Comparison of ENCODE assay signal across 15 cellular contexts in genomic region chr16:84996365-84996764, GRCh38. TPM values are rescaled to one million over a fixed set of nuclear protein-coding genes. Genes with fewer than 3 reads are reported as not detected.
DNase-seq lines count a peak whose midpoint lies in the region; ATAC-seq, FAIRE-seq and TF ChIP-seq lines count a peak whose summit lies in the region.
"Had no signal": no experiment of that assay in that cellular context is flagged by ENCODE, and none has a peak within 500 bp of the region (broad histone marks: within the 10 kb centered on the region; RNA-seq: fewer than 3 reads in every experiment).

No MANE protein-coding gene starts in this region.

- H3K36me3 Mint-ChIP-seq in astrocyte (ENCODE audit: low read depth, unreplicated experiment), result peaks cover 19% of the 10 kb centered on the region

- no peak for TF ChIP-seq EP300 in HepG2 (IDR thresholded peaks at IDR 0.05; ENCODE audit: low read depth in 2 of 2, low read length in 2 of 2)
- TF ChIP-seq EP300 in HepG2 (CRISPR knock-in tag; IDR thresholded peaks at IDR 0.05; ENCODE audit: borderline replicate concordance), result no peak

- H3K9ac ChIP-seq in astrocyte (ENCODE audit: low read length), result no peak overlapping the region
- H3K9ac ChIP-seq in HepG2 (ENCODE audit: insufficient read depth, low read depth, low read length), result no peak overlapping the region

- no peaks in the 10 kb centered on the region for H3K9me3 Mint-ChIP-seq in astrocyte (ENCODE audit: unreplicated experiment)
- H3K9me3 Mint-ChIP-seq: CD8-positive, alpha-beta memory T cell had no signal

- FAIRE-seq in astrocyte (lab: Jason Lieb, UNC) (no peak), HepG2 (lab: Jason Lieb, UNC) (no peak)
- FAIRE-seq: G401.6 had no signal

- H3K4me2 ChIP-seq in astrocyte (ENCODE audit: low read length) (no peak overlapping the region), HepG2 (ENCODE audit: low read depth, low read length) (no peak overlapping the region)

- H3K4me3 ChIP-seq in astrocyte (ENCODE audit: insufficient read depth, low read depth, low read length) (no peak overlapping the region), HepG2 (replicated peaks in 1 of 3; ENCODE audit: insufficient read depth in 1 of 3, low read depth in 2 of 3, low read length in 3 of 3) (no peak overlapping the region), thoracic aorta (no peak overlapping the region)
- H3K4me3 ChIP-seq: spleen had no signal

- no peaks in the 10 kb centered on the region for H3K27me3 Mint-ChIP-seq in astrocyte (ENCODE audit: low read depth, unreplicated experiment)

- POLR2A ChIA-PET in HepG2 (lab: Yijun Ruan, JAX), result interaction anchor here (3.2 to 4.0 kb wide), 2 partner anchors 15 to 19 kb away, joined by 29 to 64 read pairs; partner anchors contain the start of gene ZDHHC7

- H3K27ac ChIP-seq in astrocyte (ENCODE audit: low read depth, low read length), result no peak overlapping the region
- peak overlapping the region; percentile 15 for H3K27ac ChIP-seq in HepG2 (ENCODE audit: extremely low read length, insufficient read depth, low read length)
- peak overlapping the region; percentile 58 to 97 for H3K27ac ChIP-seq in thoracic aorta

- DNase-seq in D341Med (ENCODE audit: low spot score) (peak; percentile 58), astrocyte (ENCODE audit: low read depth) (no peak), HepG2 (ENCODE audit: low spot score) (no peak), thoracic aorta (ENCODE audit: low spot score) (no peak), NCI-H1694 (lab: John Stamatoyannopoulos, UW) (no peak), hippocampal formation (lab: John Stamatoyannopoulos, UW) (no peak), DMS53 (lab: John Stamatoyannopoulos, UW) (no peak)
- DNase-seq: amygdala, mesendoderm, NCI-H187, NCI-H526 treated with DMSO at 0.1 percent for 48 hours, RPMI8226 had no signal

- H2AFZ ChIP-seq in astrocyte (ENCODE audit: low read depth, low read length) (no peak overlapping the region), HepG2 (ENCODE audit: low read length) (no peak overlapping the region)

- H4K20me1 ChIP-seq in astrocyte (ENCODE audit: insufficient read depth, low read length), result peaks cover 13% of the 10 kb centered on the region
- no peaks in the 10 kb centered on the region; the same call in 1 of the 2 replicates for H4K20me1 ChIP-seq in HepG2 (ENCODE audit: insufficient read depth, low read length)

- TF ChIP-seq POLR2A in HepG2 (IDR thresholded peaks at IDR 0.05; ENCODE audit: insufficient read depth in 1 of 2, low read depth in 2 of 2, low read length in 2 of 2), result no peak

- H3K4me1 ChIP-seq in astrocyte (ENCODE audit: insufficient read depth, low read length) (peaks cover 35% of the 10 kb centered on the region), HepG2 (ENCODE audit: insufficient read depth, low read length) (peaks cover 82% of the 10 kb centered on the region), thoracic aorta (ENCODE audit: control insufficient read depth in 1 of 2, low read depth in 2 of 2) (peaks cover 73 to 75% of the 10 kb centered on the region in 2 donors)

- H3K4me3 Mint-ChIP-seq in astrocyte (ENCODE audit: unreplicated experiment), result no peak overlapping the region

- in situ Hi-C loops in HepG2 (cut with HindIII; ENCODE audit: extremely low pct_ligation_motif_present, low pct_unique_long_range_greater_than_20kb), result no loop called here

- peak overlapping the region; percentile 47 for H3K27ac Mint-ChIP-seq in astrocyte (ENCODE audit: unreplicated experiment)

- TF ChIP-seq RAD21 in HepG2 (CRISPR knock-in tag; IDR thresholded peaks at IDR 0.05), result no peak

- peaks cover 17% of the 10 kb centered on the region for H3K36me3 ChIP-seq in astrocyte (ENCODE audit: insufficient read depth, low read length)
- H3K36me3 ChIP-seq in HepG2 (replicated peaks in 1 of 2; ENCODE audit: control insufficient read depth in 1 of 2, insufficient read depth in 2 of 2, low read length in 2 of 2), result peaks cover 10 to 39% of the 10 kb centered on the region in 2 experiments
- peaks cover 3% of the 10 kb centered on the region for H3K36me3 ChIP-seq in thoracic aorta

- CTCF ChIA-PET in HepG2 (lab: Yijun Ruan, JAX; ENCODE audit: low intra/inter-chr PET ratio, low total read pairs), result no interaction called here

- ATAC-seq in HepG2, result no peak
- no peak for ATAC-seq in thoracic aorta (ENCODE audit: insufficient number of reproducible peaks, low FRiP score, low read depth)

- WGBS in HepG2 (ENCODE audit: low lambda C conversion rate), result 94% methylated on average over 11 of the region's 11 CpGs

- peaks cover 34% of the 10 kb centered on the region for H3K4me1 Mint-ChIP-seq in astrocyte (ENCODE audit: low read depth, unreplicated experiment)

- BruUV-seq in HepG2 (replicated peaks; lab: Mats Ljungman, UMichigan), result no TSS peak

- H3K9me3 ChIP-seq in astrocyte (ENCODE audit: insufficient read depth, low read depth, low read length) (no peaks in the 10 kb centered on the region), HepG2 (ENCODE audit: low read length) (no peaks in the 10 kb centered on the region), thoracic aorta (no peaks in the 10 kb centered on the region)
- H3K9me3 ChIP-seq: spleen had no signal

- intact Hi-C loops in HepG2 (cut with micrococcal nuclease; ENCODE audit: unreplicated experiment), result no loop called here

- peaks cover 80% of the 10 kb centered on the region for H3K79me2 ChIP-seq in astrocyte (ENCODE audit: insufficient read depth, low read length)
- peaks cover 66% of the 10 kb centered on the region for H3K79me2 ChIP-seq in HepG2 (ENCODE audit: insufficient read depth, low read length)

- H3K27me3 ChIP-seq in astrocyte (ENCODE audit: insufficient read depth, low read length), result no peaks in the 10 kb centered on the region
- no peaks in the 10 kb centered on the region for H3K27me3 ChIP-seq in HepG2 (ENCODE audit: control insufficient read depth in 1 of 2, insufficient read depth in 2 of 2, low read length in 2 of 2)
- H3K27me3 ChIP-seq in thoracic aorta (replicated peaks; ENCODE audit: insufficient read depth), result no peaks in the 10 kb centered on the region
- H3K27me3 ChIP-seq: spleen had no signal

- TF ChIP-seq CTCF in astrocyte (IDR thresholded peaks at IDR 0.05; ENCODE audit: insufficient read depth, low read depth, low read length) (no peak), HepG2 (CRISPR knock-in tag; IDR thresholded peaks at IDR 0.05) (no peak), thoracic aorta (IDR thresholded peaks at IDR 0.05) (no peak)

TF ChIP-seq in HepG2, 621 proteins besides CTCF, POLR2A, EP300 and RAD21 (continues in another document):
- TF ChIP-seq HES4 (CRISPR knock-in tag; IDR thresholded peaks at IDR 0.05; ENCODE audit: borderline replicate concordance), result no peak
- TF ChIP-seq ZFY (CRISPR knock-in tag; IDR thresholded peaks at IDR 0.05), result 0 out of 2 replicates have a peak, but pooled peaks have one; percentile 14
- peak; percentile 14 for TF ChIP-seq RBM22 (optimal IDR thresholded peaks at IDR 0.05; ENCODE audit: low read length)

RNA-seq across cellular contexts. Expression of gene ZDHHC7, which starts 15.0 kb away (rescaled TPM):
- total RNA-seq in astrocyte (56.2 and 59.2 TPM in 2 replicates), HepG2 (2016; rRNA removed; fragmentation: Illumina TruSeq; extraction: Trizol) (39.6 and 46.8 TPM in 2 replicates), thoracic aorta (10 to 100 TPM; 63.7 to 80.8 TPM)
- total RNA-seq in HepG2 (2016; cell fraction: cytosol; rRNA removed; fragmentation: Illumina TruSeq; extraction: Trizol; ENCODE audit: low read depth), result 7.0 and 8.2 TPM in 2 replicates
- 36.4 and 48.1 TPM in 2 replicates for total RNA-seq in HepG2 (2016; cell fraction: insoluble cytoplasmic fraction; rRNA removed; fragmentation: Illumina TruSeq; extraction: Trizol)
- 31.2 and 33.2 TPM in 2 replicates for total RNA-seq in HepG2 (2016; cell fraction: membrane; rRNA removed; fragmentation: Illumina TruSeq; extraction: Trizol)
- total RNA-seq in HepG2 (2016; cell fraction: nucleus; rRNA removed; fragmentation: Illumina TruSeq; extraction: Trizol), result 34.5 and 37.8 TPM in 2 replicates
- polyA plus RNA-seq in HepG2 (2011; rRNA removed), result 67.6 and 79.2 TPM in 2 replicates
- polyA plus RNA-seq in HepG2 (2011; cell fraction: cytosol; rRNA removed), result 96.7 and 128 TPM in 2 replicates
- polyA plus RNA-seq in HepG2 (2011; cell fraction: nucleus; rRNA removed), result 127 and 132 TPM in 2 replicates
- polyA plus RNA-seq in HepG2 (2012), result 56.5 and 63.5 TPM in 2 replicates
- 4.1 and 4.9 TPM in 2 replicates for polyA plus RNA-seq in HepG2 (2016; cell fraction: cytosol; fragmentation: Illumina TruSeq; extraction: Trizol; ENCODE audit: low read depth)
- 35.0 and 37.7 TPM in 2 replicates for polyA plus RNA-seq in HepG2 (2016; cell fraction: insoluble cytoplasmic fraction; fragmentation: Illumina TruSeq; extraction: Trizol; ENCODE audit: low read depth)
- 18.0 and 19.5 TPM in 2 replicates for polyA plus RNA-seq in HepG2 (2016; cell fraction: membrane; fragmentation: Illumina TruSeq; extraction: Trizol; ENCODE audit: low read depth)
- polyA plus RNA-seq in HepG2 (2016; cell fraction: nucleus; fragmentation: Illumina TruSeq; extraction: Trizol; ENCODE audit: insufficient read depth, low read depth), result 57.2 and 68.7 TPM in 2 replicates
- 49.1 and 145 TPM in 2 replicates for polyA minus RNA-seq in HepG2 (2011; rRNA and poly(A)+ RNA removed; ENCODE audit: low replicate concordance)
- polyA minus RNA-seq in HepG2 (2011; cell fraction: cytosol; rRNA and poly(A)+ RNA removed), result 43.3 and 54.9 TPM in 2 replicates
- polyA minus RNA-seq in HepG2 (2011; cell fraction: nucleus; rRNA and poly(A)+ RNA removed), result 53.7 and 58.9 TPM in 2 replicates

RNA-seq across cellular contexts. Expression of gene KIAA0513, which starts 31.2 kb away (rescaled TPM):
- total RNA-seq in astrocyte (6.2 and 7.5 TPM in 2 replicates), HepG2 (2016; rRNA removed; fragmentation: Illumina TruSeq; extraction: Trizol) (1.5 and 1.8 TPM in 2 replicates), thoracic aorta (10 to 100 TPM; 13.4 to 50.1 TPM)
- 0.62 and 0.91 TPM in 2 replicates for total RNA-seq in HepG2 (2016; cell fraction: cytosol; rRNA removed; fragmentation: Illumina TruSeq; extraction: Trizol; ENCODE audit: low read depth)
- 1.5 and 1.7 TPM in 2 replicates for total RNA-seq in HepG2 (2016; cell fraction: insoluble cytoplasmic fraction; rRNA removed; fragmentation: Illumina TruSeq; extraction: Trizol)
- total RNA-seq in HepG2 (2016; cell fraction: membrane; rRNA removed; fragmentation: Illumina TruSeq; extraction: Trizol), result 0.99 and 1.1 TPM in 2 replicates
- 0.75 and 1.6 TPM in 2 replicates for total RNA-seq in HepG2 (2016; cell fraction: nucleus; rRNA removed; fragmentation: Illumina TruSeq; extraction: Trizol)
- 1.8 and 2.4 TPM in 2 replicates for polyA plus RNA-seq in HepG2 (2011; rRNA removed)
- 1.6 and 2.3 TPM in 2 replicates for polyA plus RNA-seq in HepG2 (2011; cell fraction: cytosol; rRNA removed)
- polyA plus RNA-seq in HepG2 (2011; cell fraction: nucleus; rRNA removed), result 6.1 and 6.2 TPM in 2 replicates
- 1.6 and 2.5 TPM in 2 replicates for polyA plus RNA-seq in HepG2 (2012)
- 0.47 and 1.2 TPM in 2 replicates for polyA plus RNA-seq in HepG2 (2016; cell fraction: cytosol; fragmentation: Illumina TruSeq; extraction: Trizol; ENCODE audit: low read depth)
- 1.3 and 1.5 TPM in 2 replicates for polyA plus RNA-seq in HepG2 (2016; cell fraction: insoluble cytoplasmic fraction; fragmentation: Illumina TruSeq; extraction: Trizol; ENCODE audit: low read depth)
- 0.90 and 1.2 TPM in 2 replicates for polyA plus RNA-seq in HepG2 (2016; cell fraction: membrane; fragmentation: Illumina TruSeq; extraction: Trizol; ENCODE audit: low read depth)
- polyA plus RNA-seq in HepG2 (2016; cell fraction: nucleus; fragmentation: Illumina TruSeq; extraction: Trizol; ENCODE audit: insufficient read depth, low read depth), result 1.4 and 2.0 TPM in 2 replicates
- 1.2 and 3.4 TPM in 2 replicates for polyA minus RNA-seq in HepG2 (2011; rRNA and poly(A)+ RNA removed; ENCODE audit: low replicate concordance)
- polyA minus RNA-seq in HepG2 (2011; cell fraction: cytosol; rRNA and poly(A)+ RNA removed), result 0.99 and 1.8 TPM in 2 replicates
- polyA minus RNA-seq in HepG2 (2011; cell fraction: nucleus; rRNA and poly(A)+ RNA removed), result 3.6 and 5.5 TPM in 2 replicates
